ENCODE assay signal across 8 cellular contexts in the genomic region with DNA sequence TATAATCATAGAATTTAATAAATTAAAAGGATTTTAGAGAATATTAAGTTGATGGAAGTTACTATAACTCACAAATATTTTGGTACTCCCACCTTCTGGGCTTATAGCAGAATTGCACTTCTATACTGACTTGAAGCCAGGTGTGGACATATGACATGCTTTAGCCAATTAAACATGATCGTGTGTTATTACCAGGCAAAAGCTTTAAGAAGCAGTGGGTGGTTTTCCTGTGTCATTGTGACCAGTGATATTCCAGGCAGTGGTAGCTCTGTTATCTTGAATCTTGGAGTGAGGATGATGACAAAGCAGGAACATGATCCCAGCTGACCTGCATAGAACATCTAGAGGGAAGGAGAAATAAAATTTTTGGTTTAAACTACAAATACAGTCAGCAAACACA.
DNase-seq lines count a peak whose midpoint lies in the region; ATAC-seq and TF ChIP-seq lines count a peak whose summit lies in the region.

No MANE protein-coding gene starts in this region.

- H3K36me3 ChIP-seq in upper lobe of right lung (no peaks in the 10 kb centered on the region), adrenal gland (replicated peaks in 1 of 2) (no peaks in the 10 kb centered on the region)

- intact Hi-C loops in Right ventricle myocardium superior (cut with DNase I) (no loop called here), cardiac septum (cut with DNase I) (no loop called here), upper lobe of right lung (cut with DNase I) (no loop called here), adrenal gland (cut with DNase I) (no loop called here)

- no peak for TF ChIP-seq POLR2A in adrenal gland (IDR thresholded peaks at IDR 0.05)

- H3K4me1 ChIP-seq in upper lobe of right lung (peaks cover 4% of the 10 kb centered on the region), adrenal gland (replicated peaks in 1 of 2) (no peaks in the 10 kb centered on the region)

- ATAC-seq in Right ventricle myocardium superior (ENCODE audit: poor library complexity): peak; percentile 69
- ATAC-seq in upper lobe of right lung: peak; percentile 50

- H3K9me3 ChIP-seq in upper lobe of right lung (no peaks in the 10 kb centered on the region), adrenal gland (replicated peaks in 1 of 3) (no peaks in the 10 kb centered on the region)

- H3K27ac ChIP-seq in upper lobe of right lung (no peak overlapping the region), caudate nucleus (ENCODE audit: low read depth, low read length) (no peak overlapping the region), adrenal gland (no peak overlapping the region)

- WGBS in adrenal gland, 4 donors: 46 to 61% (median 50%) methylated on average over 1 of the region's 1 CpG

- no peak overlapping the region for H3K4me3 ChIP-seq in epithelial cell of esophagus (ENCODE audit: low read length)
- H3K4me3 ChIP-seq in upper lobe of right lung: no peak overlapping the region
- H3K4me3 ChIP-seq in adrenal gland: no peak overlapping the region

- H3K27me3 ChIP-seq in upper lobe of right lung (no peaks in the 10 kb centered on the region), adrenal gland (no peaks in the 10 kb centered on the region)

- no peak for DNase-seq in Right ventricle myocardium superior
- no peak for DNase-seq in cardiac septum (ENCODE audit: low spot score)
- peak; percentile 39 to 81 for DNase-seq in NCI-H2081 (lab: John Stamatoyannopoulos, UW)
- DNase-seq in epithelial cell of esophagus (ENCODE audit: low read depth): peak; percentile 58
- no peak for DNase-seq in upper lobe of right lung
- no peak for DNase-seq in stimulated activated CD4-positive, alpha-beta T cell treated with anti-CD3 and anti-CD28 coated beads, Interleukin-4, amount 100 ng/mL, for 24 hours
- no peak for DNase-seq in caudate nucleus (lab: John Stamatoyannopoulos, UW)
- no peak for DNase-seq in adrenal gland

- TF ChIP-seq CTCF in epithelial cell of esophagus (IDR thresholded peaks at IDR 0.05; ENCODE audit: insufficient read depth, low read depth, low read length, missing control alignments) (peak; percentile 36), upper lobe of right lung (IDR thresholded peaks at IDR 0.05) (peak; percentile 23), adrenal gland (IDR thresholded peaks at IDR 0.05) (peak in 3 of 6 experiments; percentile 4 to 15 (median 9))

Comparison
In these comparisons a context has a peak if more than half of its experiments do, and no peak if none do; other contexts are left out.
1. DNase-seq: peak in NCI-H2081 (2 of 2) and epithelial cell of esophagus (single experiment); none in Right ventricle myocardium superior (single experiment), cardiac septum (single experiment), upper lobe of right lung (single experiment), stimulated activated CD4-positive, alpha-beta T cell treated with anti-CD3 and anti-CD28 coated beads, Interleukin-4, amount 100 ng/mL, for 24 hours (single experiment), caudate nucleus (0 of 61) and adrenal gland (0 of 7).